Comparison of ENCODE assay signal across 8 cellular contexts in the genomic region with DNA sequence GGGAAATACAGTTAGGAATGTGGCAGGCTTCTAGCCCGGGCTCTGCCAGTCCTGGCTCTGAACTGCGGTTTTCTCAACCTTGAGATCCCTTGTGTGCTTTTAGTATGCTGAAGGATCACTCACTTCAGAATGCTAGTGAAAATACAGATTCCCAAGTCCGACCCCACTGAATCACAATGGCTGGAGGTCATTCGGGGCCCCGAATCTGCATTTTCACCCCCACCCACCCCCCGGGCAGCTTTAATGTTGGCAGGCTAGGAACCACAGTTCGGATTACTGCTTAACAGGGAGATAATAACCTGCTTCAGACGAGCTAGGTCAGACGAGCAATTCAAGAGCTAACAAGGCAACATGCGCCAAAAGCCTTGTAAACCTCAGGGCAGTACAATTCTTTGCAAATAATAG. TPM values are rescaled to one million over a fixed set of nuclear protein-coding genes. Genes with fewer than 3 reads are reported as not detected.
A peak's percentile ranks its signal among the peaks of the same experiment; 100 is the strongest.
DNase-seq lines count a peak whose midpoint lies in the region; ATAC-seq, FAIRE-seq and TF ChIP-seq lines count a peak whose summit lies in the region.

No MANE protein-coding gene starts in this region.

- H3K4me1 ChIP-seq in ES-I3 (ENCODE audit: insufficient read depth, low read length) (peaks cover 11% of the 10 kb centered on the region; the same call in 1 of the 2 replicates), NT2/D1 (ENCODE audit: insufficient read depth, insufficient read length) (peaks cover 4% of the 10 kb centered on the region), H1 (replicated peaks in 1 of 4; ENCODE audit: control insufficient read depth in 3 of 4, insufficient read depth in 4 of 4, low read length in 3 of 4) (peaks cover 2 to 16% (median 5%) of the 10 kb centered on the region in 4 experiments; a peak in 5 of 7 replicates)

- CTCF ChIA-PET in H1 (lab: Charles Lee; ENCODE audit: partially characterized antibody): interaction anchor here (0.6 to 6.9 kb wide), 4 partner anchors 26 to 602 kb away, joined by 5 to 31 read pairs (median 10); no protein-coding TSS in a partner anchor

- TF ChIP-seq POLR2A in H1 (IDR thresholded peaks at IDR 0.05; ENCODE audit: control extremely low read depth in 1 of 2, low read depth in 2 of 2, low read length in 2 of 2) (no peak), GM12892 (IDR thresholded peaks at IDR 0.05; ENCODE audit: low read depth, low read length) (no peak)

- no peaks in the 10 kb centered on the region for H4K20me1 ChIP-seq in H1 (replicated peaks in 1 of 2; ENCODE audit: control insufficient read depth in 1 of 2, insufficient read depth in 2 of 2, low read length in 2 of 2)

- 0 out of 4 replicates have a peak, but pooled peaks cover 0 to 5% of the 10 kb centered on the region in 2 experiments for H3K79me2 ChIP-seq in H1 (ENCODE audit: control insufficient read depth in 1 of 2, insufficient read depth in 2 of 2, low read length in 2 of 2)

- WGBS in H1 (ENCODE audit: extremely low coverage in 1 of 2, insufficient coverage in 1 of 2, insufficient read length in 1 of 2, insufficient replicate concordance in 2 of 2, low coverage in 1 of 2, low lambda C conversion rate in 2 of 2, missing lambda C conversion rate in 1 of 2), 2 experiments: 10% methylated on average over 10 of the region's 10 CpGs; no CpG with 5 or more reads in 1 of the 2 experiments

- H3K23me2 ChIP-seq in H1 (ENCODE audit: low read depth, low read length): peaks cover 13% of the 10 kb centered on the region; the same call in 1 of the 2 replicates

- TF ChIP-seq CTCF in H1 (IDR thresholded peaks at IDR 0.05; ENCODE audit: control extremely low read depth in 1 of 3, insufficient read depth in 1 of 3, low read depth in 1 of 3, low read length in 3 of 3): no peak
- TF ChIP-seq CTCF in nephron (IDR thresholded peaks at IDR 0.05; ENCODE audit: unreplicated experiment in 3 of 3): no peak

- no peaks in the 10 kb centered on the region for H3K36me3 Mint-ChIP-seq in nephron (ENCODE audit: low read depth)

- H3K27me3 ChIP-seq in NT2/D1 (ENCODE audit: insufficient read depth, insufficient read length) (peaks cover 8% of the 10 kb centered on the region), H1 (replicated peaks in 1 of 4; ENCODE audit: control insufficient read depth in 3 of 4, extremely low read depth in 1 of 4, insufficient read depth in 3 of 4, low read length in 3 of 4) (peaks cover 0 to 3% (median 0%) of the 10 kb centered on the region in 4 experiments; a peak in 1 of 7 replicates)

- peak overlapping the region; percentile 89 to 95 (median 92) for H3K4me3 Mint-ChIP-seq in nephron

- H3K27me3 Mint-ChIP-seq in nephron (ENCODE audit: low read depth): no peaks in the 10 kb centered on the region

- no peak for ATAC-seq in GM19035 (IDR thresholded peaks at IDR 0.05; ENCODE audit: unreplicated experiment)

- FAIRE-seq in H1 (lab: Jason Lieb, UNC): no peak
- FAIRE-seq in GM12892 (lab: Jason Lieb, UNC): no peak

- POLR2A ChIA-PET in H1 (lab: Charles Lee; ENCODE audit: partially characterized antibody): interaction anchor here (0.8 to 3.1 kb wide), 4 partner anchors 39 to 165 kb away, joined by 3 to 18 read pairs (median 3); partner anchors contain the start of gene SRSF5

- H3K4me1 Mint-ChIP-seq in nephron: peaks cover 62% of the 10 kb centered on the region

- no peak overlapping the region for H4K8ac ChIP-seq in H1 (ENCODE audit: extremely low read depth, insufficient read depth, low read length)

- H3K27ac ChIP-seq in H1 (ENCODE audit: low read depth, low read length): no peak overlapping the region

- peak overlapping the region; percentile 43 for H2AFZ ChIP-seq in H1 (ENCODE audit: low read length)

- H4K91ac ChIP-seq in H1 (replicated peaks; ENCODE audit: insufficient read length, low read length): no peak overlapping the region

- TF ChIP-seq EP300 in H1 (IDR thresholded peaks at IDR 0.05; ENCODE audit: borderline replicate concordance in 1 of 2, low read depth in 2 of 2, low read length in 2 of 2): no peak

- H3K9me3 Mint-ChIP-seq in nephron: no peaks in the 10 kb centered on the region

- H3K56ac ChIP-seq in H1 (replicated peaks; ENCODE audit: insufficient read length, low read depth, low read length): no peak overlapping the region

- peak overlapping the region; percentile 92; the same call in 1 of the 2 replicates for H2BK15ac ChIP-seq in H1 (ENCODE audit: low read length)

- H3K9me3 ChIP-seq in ES-I3 (ENCODE audit: control insufficient read depth, insufficient read depth, low read length) (no peaks in the 10 kb centered on the region; the same call in 1 of the 2 replicates), NT2/D1 (ENCODE audit: insufficient read depth, low read length) (no peaks in the 10 kb centered on the region), H1 (ENCODE audit: insufficient read depth in 2 of 2, low read depth in 1 of 2, low read length in 1 of 2) (no peaks in the 10 kb centered on the region)

- no peak overlapping the region; the same call in 1 of the 2 replicates for H2BK5ac ChIP-seq in H1 (ENCODE audit: low read depth, low read length)

- 0 out of 2 replicates have a peak overlapping the region, but pooled peaks have one; percentile 78 for H2AK5ac ChIP-seq in H1 (ENCODE audit: low read depth, low read length)

- H3K4ac ChIP-seq in H1 (replicated peaks; ENCODE audit: insufficient read length, low read depth, low read length): peak overlapping the region; percentile 29

- peak overlapping the region; percentile 68; the same call in 1 of the 2 replicates for H3K18ac ChIP-seq in H1 (ENCODE audit: extremely low read depth, low read length)

- H3K4me3 ChIP-seq in NT2/D1 (ENCODE audit: insufficient read length, low read depth): peak overlapping the region; percentile 45
- H3K4me3 ChIP-seq in H1 (ENCODE audit: extremely low read depth in 1 of 4, insufficient read depth in 2 of 4, low read depth in 3 of 4, low read length in 4 of 4): peak overlapping the region; percentile 59 to 74 (median 62)

- peak overlapping the region; percentile 61 for H4K5ac ChIP-seq in H1 (ENCODE audit: insufficient read length, low read depth, low read length)

- H3K36me3 ChIP-seq in ES-I3 (ENCODE audit: insufficient read depth, low read length) (no peaks in the 10 kb centered on the region), NT2/D1 (ENCODE audit: insufficient read depth, insufficient read length, low read length) (no peaks in the 10 kb centered on the region), H1 (ENCODE audit: control insufficient read depth in 2 of 4, insufficient read depth in 4 of 4, low read length in 3 of 4) (no peaks in the 10 kb centered on the region)

- peak overlapping the region; percentile 70 for H3K9ac ChIP-seq in ES-I3 (ENCODE audit: low read depth, low read length)
- H3K9ac ChIP-seq in NT2/D1 (ENCODE audit: insufficient read length, low read depth): peak overlapping the region; percentile 77
- peak overlapping the region in 2 of 4 experiments; percentile 28 to 35; a peak in 3 of 7 replicates for H3K9ac ChIP-seq in H1 (replicated peaks in 1 of 4; ENCODE audit: extremely low read depth in 1 of 4, low read depth in 3 of 4, low read length in 3 of 4)

- no peak for DNase-seq in NT2/D1 (ENCODE audit: low read depth, low spot score)
- no peak for DNase-seq in H1 (ENCODE audit: low read depth in 1 of 2, low spot score in 2 of 2)
- DNase-seq in GM12892 (ENCODE audit: insufficient read length): no peak
- DNase-seq in stimulated activated CD4-positive, alpha-beta T cell treated with anti-CD3 and anti-CD28 coated beads, Interleukin-12 subunit alpha, Interleukin-12 subunit beta, amount 100 ng/mL, for 4 hours: no peak
- DNase-seq in NCI-H1930 (lab: John Stamatoyannopoulos, UW): no peak

- peak overlapping the region; percentile 85 to 87 for H3K4me2 ChIP-seq in H1 (ENCODE audit: insufficient read depth in 1 of 2, low read depth in 2 of 2, low read length in 2 of 2)

- no peak for TF ChIP-seq RAD21 in H1 (IDR thresholded peaks at IDR 0.05 in 1 of 2, conservative IDR thresholded peaks at IDR 0.05 in 1 of 2; ENCODE audit: low read depth in 2 of 2, low read length in 2 of 2)

- no peak overlapping the region for H3K23ac ChIP-seq in H1 (ENCODE audit: insufficient read length)

- H2BK20ac ChIP-seq in H1 (ENCODE audit: low read length): 0 out of 2 replicates have a peak overlapping the region, but pooled peaks have one; percentile 72

- H2BK12ac ChIP-seq in H1 (ENCODE audit: low read depth, low read length): peak overlapping the region; percentile 50; the same call in 1 of the 2 replicates

- H3K14ac ChIP-seq in H1 (ENCODE audit: insufficient read length): no peak overlapping the region

- no peaks in the 10 kb centered on the region; the same call in 1 of the 2 replicates for H3K79me1 ChIP-seq in H1 (ENCODE audit: low read depth, low read length)

- peak overlapping the region; percentile 89 to 97 (median 92) for H3K27ac Mint-ChIP-seq in nephron

- H2BK120ac ChIP-seq in H1 (replicated peaks; ENCODE audit: low read depth, low read length): no peak overlapping the region

TF ChIP-seq in H1, 55 proteins besides CTCF, POLR2A, EP300 and RAD21 (continues in another document):
- no peak for TF ChIP-seq SAP30 (IDR thresholded peaks at IDR 0.05; ENCODE audit: insufficient read depth, insufficient replicate concordance, low read length)
- TF ChIP-seq CHD2 (IDR thresholded peaks at IDR 0.05; ENCODE audit: low read length): no peak
- TF ChIP-seq, protein P1, sequence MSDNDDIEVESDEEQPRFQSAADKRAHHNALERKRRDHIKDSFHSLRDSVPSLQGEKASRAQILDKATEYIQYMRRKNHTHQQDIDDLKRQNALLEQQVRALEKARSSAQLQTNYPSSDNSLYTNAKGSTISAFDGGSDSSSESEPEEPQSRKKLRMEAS (IDR thresholded peaks at IDR 0.05): no peak

RNA-seq across cellular contexts. Expression of gene SUSD6, which starts 0.5 kb away (rescaled TPM):
- total RNA-seq in H1 (2021; fragmentation: NEBNext Ultra II Directional; extraction: Animal tissue kit (Norgen Biotek cat#: 25700)): 3.8 and 5.1 TPM in 2 replicates
- polyA plus RNA-seq in H1 (2011; rRNA removed): 2.9 and 3.0 TPM in 2 replicates
- polyA plus RNA-seq in H1 (2011; cell fraction: cytosol; rRNA removed): 2.6 TPM
- polyA plus RNA-seq in H1 (2011; cell fraction: nucleus; rRNA removed): 6.3 TPM
- 3.2 to 5.3 TPM (median 4.4 TPM) in 4 replicates for polyA plus RNA-seq in H1 (2012, experiment 1 of 2)
- polyA plus RNA-seq in H1 (2012, experiment 2 of 2): 3.6 TPM
- 2.8 TPM for polyA plus RNA-seq in H1 (2013, experiment 1 of 2)
- polyA plus RNA-seq in H1 (2013, experiment 2 of 2): 3.2 TPM
- 4.4 and 5.8 TPM in 2 replicates for polyA minus RNA-seq in H1 (2011; rRNA and poly(A)+ RNA removed)
- polyA minus RNA-seq in H1 (2011; cell fraction: cytosol; rRNA and poly(A)+ RNA removed): 4.8 TPM
- polyA minus RNA-seq in H1 (2011; cell fraction: nucleus; rRNA and poly(A)+ RNA removed): 5.9 TPM
- polyA plus RNA-seq in GM12892 (2012; ENCODE audit: missing spikeins): 19.0 TPM

RNA-seq across cellular contexts. Expression of gene CCDC177, which starts 36.2 kb away (rescaled TPM):
- total RNA-seq in H1 (2021; fragmentation: NEBNext Ultra II Directional; extraction: Animal tissue kit (Norgen Biotek cat#: 25700)): 2.8 and 2.9 TPM in 2 replicates
- 0.62 and 1.4 TPM in 2 replicates for polyA plus RNA-seq in H1 (2011; rRNA removed)
- 0.93 TPM for polyA plus RNA-seq in H1 (2011; cell fraction: cytosol; rRNA removed)
- polyA plus RNA-seq in H1 (2011; cell fraction: nucleus; rRNA removed): 2.1 TPM
- 2.0 to 2.3 TPM (median 2.1 TPM) in 4 replicates for polyA plus RNA-seq in H1 (2012, experiment 1 of 2)
- 1.7 TPM for polyA plus RNA-seq in H1 (2012, experiment 2 of 2)
- polyA plus RNA-seq in H1 (2013, experiment 1 of 2): 1.4 TPM
- 1.2 TPM for polyA plus RNA-seq in H1 (2013, experiment 2 of 2)
- 1.8 and 2.2 TPM in 2 replicates for polyA minus RNA-seq in H1 (2011; rRNA and poly(A)+ RNA removed)
- polyA minus RNA-seq in H1 (2011; cell fraction: cytosol; rRNA and poly(A)+ RNA removed): 1.9 TPM
- polyA minus RNA-seq in H1 (2011; cell fraction: nucleus; rRNA and poly(A)+ RNA removed): 6.2 TPM
- polyA plus RNA-seq in GM12892 (2012; ENCODE audit: missing spikeins): not detected
